ENCODE assay signal across 25 cellular contexts in the genomic region with DNA sequence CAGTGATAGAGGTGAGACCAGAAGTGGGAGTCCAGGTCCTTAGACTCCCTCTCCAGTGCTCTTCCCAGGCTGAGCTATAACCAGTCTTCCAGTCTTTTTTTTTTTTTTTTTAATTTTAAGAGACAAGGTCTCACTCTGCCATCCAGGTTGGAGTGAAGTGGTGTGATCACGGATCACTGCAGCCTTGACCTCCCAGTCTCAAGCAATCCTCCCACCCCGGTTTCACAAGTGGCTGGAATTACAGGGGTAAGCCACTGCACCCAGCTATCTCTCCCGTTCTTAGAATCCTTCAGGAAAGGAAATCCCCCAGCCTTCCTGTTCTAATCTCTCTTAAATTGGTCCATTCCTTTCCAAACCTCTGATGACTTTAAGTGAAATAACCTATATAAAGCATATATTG. TPM values are rescaled to one million over a fixed set of nuclear protein-coding genes. Genes with fewer than 3 reads are reported as not detected.
DNase-seq lines count a peak whose midpoint lies in the region; ATAC-seq, FAIRE-seq and TF ChIP-seq lines count a peak whose summit lies in the region.
"Had no signal": no experiment of that assay in that cellular context is flagged by ENCODE, and none has a peak within 500 bp of the region (broad histone marks: within the 10 kb centered on the region; RNA-seq: fewer than 3 reads in every experiment).

No MANE protein-coding gene starts in this region.

- no peaks in the 10 kb centered on the region for H3K9me3 ChIP-seq in BLaER1 treated with 17β-estradiol and CSF1 and Interleukin-3, amounts not matched to agents 10 nM and 100 nM (replicated peaks in 1 of 11)
- H3K9me3 ChIP-seq: BE2C, MG63, SJSA1 had no signal

- no peaks in the 10 kb centered on the region for H3K27me3 Mint-ChIP-seq in activated T-helper 17 cell treated with anti-CD3 and anti-CD28 coated beads, Interleukin-2, amount 50 U/mL, for 72 hours
- no peaks in the 10 kb centered on the region for H3K27me3 Mint-ChIP-seq in naive B cell
- H3K27me3 Mint-ChIP-seq: CD4-positive, CD25-positive, alpha-beta regulatory T cell had no signal

- no peak for ATAC-seq in activated T-helper 17 cell treated with anti-CD3 and anti-CD28 coated beads, Interleukin-2, amount 50 U/mL, for 72 hours (replicated peaks)
- ATAC-seq in naive B cell (ENCODE audit: low read depth in 2 of 2) (no peak), GM19351 (IDR thresholded peaks at IDR 0.05; ENCODE audit: unreplicated experiment) (no peak), HG03354 (IDR thresholded peaks at IDR 0.05; ENCODE audit: poor library complexity, severe bottlenecking, unreplicated experiment) (no peak)

- no peaks in the 10 kb centered on the region for H3K9me3 Mint-ChIP-seq in activated T-helper 17 cell treated with anti-CD3 and anti-CD28 coated beads, Interleukin-2, amount 50 U/mL, for 72 hours
- no peaks in the 10 kb centered on the region for H3K9me3 Mint-ChIP-seq in naive B cell
- H3K9me3 Mint-ChIP-seq: CD4-positive, CD25-positive, alpha-beta regulatory T cell had no signal

- H3K27ac ChIP-seq in BLaER1 treated with 17β-estradiol and CSF1 and Interleukin-3, amounts not matched to agents 10 nM and 100 nM = peak overlapping the region in 8 of 11 experiments; percentile 43 to 98 (median 93); a peak in 14 of 22 replicates
- H3K27ac ChIP-seq: GM23248, SJSA1 had no signal

- FAIRE-seq in GM12892 (lab: Jason Lieb, UNC) = no peak
- FAIRE-seq: GM18507, HTR-8/SVneo had no signal

- no peak for TF ChIP-seq POLR2A in GM12892 (IDR thresholded peaks at IDR 0.05; ENCODE audit: low read depth, low read length)

- H3K4me2 ChIP-seq in BLaER1 treated with 17β-estradiol and CSF1 and Interleukin-3, amounts not matched to agents 10 nM and 100 nM = peak overlapping the region; percentile 15 to 99 (median 93); a peak in 21 of 22 replicates

- no peak overlapping the region for H3K4me3 ChIP-seq in BLaER1 treated with 17β-estradiol and CSF1 and Interleukin-3, amounts not matched to agents 10 nM and 100 nM
- H3K4me3 ChIP-seq: GM23248, MG63, SJSA1 had no signal

- peaks cover 0 to 41% (median 27%) of the 10 kb centered on the region in 11 experiments; a peak in 18 of 22 replicates for H3K36me3 ChIP-seq in BLaER1 treated with 17β-estradiol and CSF1 and Interleukin-3, amounts not matched to agents 10 nM and 100 nM
- H3K36me3 ChIP-seq: BE2C, MG63, SJSA1 had no signal

- no peaks in the 10 kb centered on the region for H3K27me3 ChIP-seq in BLaER1 treated with 17β-estradiol and CSF1 and Interleukin-3, amounts not matched to agents 10 nM and 100 nM
- H3K27me3 ChIP-seq: BE2C, MG63 had no signal

- H3K4me1 Mint-ChIP-seq in activated T-helper 17 cell treated with anti-CD3 and anti-CD28 coated beads, Interleukin-2, amount 50 U/mL, for 72 hours = peaks cover 44% of the 10 kb centered on the region
- H3K4me1 Mint-ChIP-seq in naive B cell = peaks cover 68 to 94% (median 87%) of the 10 kb centered on the region in 3 donors

- peaks cover 66 to 90% (median 85%) of the 10 kb centered on the region in 10 experiments for H3K4me1 ChIP-seq in BLaER1 treated with 17β-estradiol and CSF1 and Interleukin-3, amounts not matched to agents 10 nM and 100 nM
- H3K4me1 ChIP-seq: SJSA1 had no signal

- H4K20me1 ChIP-seq in BLaER1 treated with 17β-estradiol and CSF1 and Interleukin-3, amounts not matched to agents 10 nM and 100 nM = peaks cover 0 to 33% (median 0%) of the 10 kb centered on the region in 11 experiments; a peak in 8 of 22 replicates

- no peak overlapping the region for H3K4me3 Mint-ChIP-seq in activated T-helper 17 cell treated with anti-CD3 and anti-CD28 coated beads, Interleukin-2, amount 50 U/mL, for 72 hours
- H3K4me3 Mint-ChIP-seq in naive B cell = peak overlapping the region in 7 of 8 donors; percentile 4 to 74 (median 53)

- peaks cover 47% of the 10 kb centered on the region for H3K36me3 Mint-ChIP-seq in activated T-helper 17 cell treated with anti-CD3 and anti-CD28 coated beads, Interleukin-2, amount 50 U/mL, for 72 hours (ENCODE audit: low read depth)
- H3K36me3 Mint-ChIP-seq in naive B cell = peaks cover 17 to 30% of the 10 kb centered on the region in 2 donors

- peak overlapping the region in 2 of 11 experiments; percentile 4 to 14; a peak in 3 of 22 replicates for H3K9ac ChIP-seq in BLaER1 treated with 17β-estradiol and CSF1 and Interleukin-3, amounts not matched to agents 10 nM and 100 nM
- H3K9ac ChIP-seq: GM23248 had no signal

- DNase-seq in naive B cell = no peak
- no peak for DNase-seq in GM12892 (ENCODE audit: insufficient read length)
- DNase-seq in NCI-H446 treated with DMSO at 0.1 percent for 48 hours (lab: John Stamatoyannopoulos, UW) = no peak
- DNase-seq: BE2C; CD4-positive, CD25-positive, alpha-beta regulatory T cell; DMS153; DND-41; GM23248; H7; KBM-7; MG63; NCI-H1105 treated with DMSO at 0.1 percent for 48 hours; NCI-H2029; NCI-H446; NCI-H526; NCI-H82; Right ventricle myocardium superior; RPMI8226 had no signal

- H3K27ac Mint-ChIP-seq in activated T-helper 17 cell treated with anti-CD3 and anti-CD28 coated beads, Interleukin-2, amount 50 U/mL, for 72 hours = peak overlapping the region; percentile 54
- H3K27ac Mint-ChIP-seq in naive B cell = peak overlapping the region; percentile 70 to 94 (median 89)
- H3K27ac Mint-ChIP-seq: CD4-positive, CD25-positive, alpha-beta regulatory T cell had no signal

RNA-seq across cellular contexts. Expression of a gene that starts 9.7 kb away (rescaled TPM):
- total RNA-seq in activated T-helper 17 cell treated with anti-CD3 and anti-CD28 coated beads, Interleukin-2, amount 50 U/mL, for 72 hours = 10 to 100 TPM; 31.0 to 67.6 TPM
- 10 to 100 TPM in 3 of 6 donors, 1 to 10 TPM in 2, not detected in 1; 8.5 to 16.9 (median 10.6) TPM for polyA plus RNA-seq in naive B cell (ENCODE audit: low read depth in 6 of 6)
- 12.0 TPM for polyA plus RNA-seq in GM12892 (2012; ENCODE audit: missing spikeins)

RNA-seq across cellular contexts. Expression of a gene that starts 31.3 kb away (rescaled TPM):
- total RNA-seq in activated T-helper 17 cell treated with anti-CD3 and anti-CD28 coated beads, Interleukin-2, amount 50 U/mL, for 72 hours = 100 to 1,000 TPM in 1 of 2 donors, 10 to 100 TPM in 1; 71.3 to 130 TPM
- 10 to 100 TPM; 12.6 to 50.8 (median 28.2) TPM for polyA plus RNA-seq in naive B cell (ENCODE audit: low read depth in 6 of 6)
- polyA plus RNA-seq in GM12892 (2012; ENCODE audit: missing spikeins) = 37.1 TPM
